ENCODE assay signal across 1 cellular context in the genomic region with DNA sequence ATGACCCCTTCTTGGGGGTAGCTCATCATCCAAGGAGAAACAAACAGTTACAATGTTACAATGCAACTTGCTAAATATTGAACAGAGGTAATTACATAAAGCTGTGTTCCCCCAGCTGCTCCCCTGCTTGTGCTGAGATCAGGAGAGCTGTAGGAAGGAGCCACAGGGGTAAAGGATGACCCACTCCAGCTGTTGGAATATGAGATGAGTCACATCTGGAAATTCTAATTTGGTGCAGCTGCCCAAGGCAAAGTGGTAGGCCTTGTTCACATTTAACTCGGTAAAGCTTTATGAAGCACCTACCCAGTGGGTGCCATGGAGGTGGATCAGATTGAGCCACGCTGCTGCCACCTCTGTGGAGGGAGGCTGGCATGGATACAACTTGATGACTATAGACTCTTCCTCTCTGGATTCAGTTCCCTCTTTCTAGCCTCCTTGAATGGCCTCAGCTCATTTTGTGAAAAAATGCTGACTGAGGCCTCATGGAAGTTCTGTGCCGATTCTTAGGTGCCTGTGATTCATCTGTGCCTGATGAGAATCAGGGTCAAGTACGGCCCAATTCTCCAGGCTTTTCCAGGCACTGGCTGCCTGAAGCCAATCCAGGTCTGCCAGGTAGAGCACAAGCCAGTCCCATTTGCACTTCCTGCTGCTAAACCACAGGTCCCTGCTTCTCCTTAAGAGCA.
A peak's percentile ranks its signal among the peaks of the same experiment; 100 is the strongest.
TF ChIP-seq lines count a peak whose summit lies in the region.

No MANE protein-coding gene starts in this region.

TF ChIP-seq in HepG2, 621 proteins besides CTCF, POLR2A, EP300 and RAD21 (continues in another document):
- no peak for TF ChIP-seq PHF5A (CRISPR knock-in tag; IDR thresholded peaks at IDR 0.05; ENCODE audit: low read depth, unreplicated experiment)
- 0 out of 2 replicates have a peak, but pooled peaks have one; percentile 28 for TF ChIP-seq BORCS8-MEF2B (CRISPR knock-in tag; IDR thresholded peaks at IDR 0.05)
- TF ChIP-seq ZNF614 (CRISPR knock-in tag; IDR thresholded peaks at IDR 0.05; ENCODE audit: borderline replicate concordance): no peak
- TF ChIP-seq SALL2 (CRISPR knock-in tag; IDR thresholded peaks at IDR 0.05): no peak
- no peak for TF ChIP-seq ZNF674 (CRISPR knock-in tag; IDR thresholded peaks at IDR 0.05; ENCODE audit: low read depth)
- no peak for TF ChIP-seq ZNF598 (CRISPR knock-in tag; IDR thresholded peaks at IDR 0.05; ENCODE audit: borderline replicate concordance)
- TF ChIP-seq POLR2AphosphoS5 (IDR thresholded peaks at IDR 0.05; ENCODE audit: low read depth, low read length): peak; percentile 19; the same call in 1 of the 2 replicates
- TF ChIP-seq, protein P1, sequence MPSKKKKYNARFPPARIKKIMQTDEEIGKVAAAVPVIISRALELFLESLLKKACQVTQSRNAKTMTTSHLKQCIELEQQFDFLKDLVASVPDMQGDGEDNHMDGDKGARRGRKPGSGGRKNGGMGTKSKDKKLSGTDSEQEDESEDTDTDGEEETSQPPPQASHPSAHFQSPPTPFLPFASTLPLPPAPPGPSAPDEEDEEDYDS (CRISPR knock-in tag; IDR thresholded peaks at IDR 0.05): no peak
- no peak for TF ChIP-seq ATF7 (IDR thresholded peaks at IDR 0.05)
- no peak for TF ChIP-seq ATF7 (CRISPR knock-in tag; IDR thresholded peaks at IDR 0.05)
- TF ChIP-seq TP53 (CRISPR knock-in tag; conservative IDR thresholded peaks at IDR 0.05): no peak
- TF ChIP-seq, protein P2, sequence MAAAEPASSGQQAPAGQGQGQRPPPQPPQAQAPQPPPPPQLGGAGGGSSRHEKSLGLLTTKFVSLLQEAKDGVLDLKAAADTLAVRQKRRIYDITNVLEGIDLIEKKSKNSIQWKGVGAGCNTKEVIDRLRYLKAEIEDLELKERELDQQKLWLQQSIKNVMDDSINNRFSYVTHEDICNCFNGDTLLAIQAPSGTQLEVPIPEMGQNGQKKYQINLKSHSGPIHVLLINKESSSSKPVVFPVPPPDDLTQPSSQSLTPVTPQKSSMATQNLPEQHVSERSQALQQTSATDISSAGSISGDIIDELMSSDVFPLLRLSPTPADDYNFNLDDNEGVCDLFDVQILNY (CRISPR knock-in tag; conservative IDR thresholded peaks at IDR 0.05): no peak
- no peak for TF ChIP-seq ZNF292 (CRISPR knock-in tag; IDR thresholded peaks at IDR 0.05; ENCODE audit: borderline replicate concordance, low read depth)
- TF ChIP-seq RELA (CRISPR knock-in tag; IDR thresholded peaks at IDR 0.05): no peak
- TF ChIP-seq, protein P3, sequence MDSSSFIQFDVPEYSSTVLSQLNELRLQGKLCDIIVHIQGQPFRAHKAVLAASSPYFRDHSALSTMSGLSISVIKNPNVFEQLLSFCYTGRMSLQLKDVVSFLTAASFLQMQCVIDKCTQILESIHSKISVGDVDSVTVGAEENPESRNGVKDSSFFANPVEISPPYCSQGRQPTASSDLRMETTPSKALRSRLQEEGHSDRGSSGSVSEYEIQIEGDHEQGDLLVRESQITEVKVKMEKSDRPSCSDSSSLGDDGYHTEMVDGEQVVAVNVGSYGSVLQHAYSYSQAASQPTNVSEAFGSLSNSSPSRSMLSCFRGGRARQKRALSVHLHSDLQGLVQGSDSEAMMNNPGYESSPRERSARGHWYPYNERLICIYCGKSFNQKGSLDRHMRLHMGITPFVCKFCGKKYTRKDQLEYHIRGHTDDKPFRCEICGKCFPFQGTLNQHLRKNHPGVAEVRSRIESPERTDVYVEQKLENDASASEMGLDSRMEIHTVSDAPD (CRISPR knock-in tag; IDR thresholded peaks at IDR 0.05): no peak
- TF ChIP-seq, protein P4, sequence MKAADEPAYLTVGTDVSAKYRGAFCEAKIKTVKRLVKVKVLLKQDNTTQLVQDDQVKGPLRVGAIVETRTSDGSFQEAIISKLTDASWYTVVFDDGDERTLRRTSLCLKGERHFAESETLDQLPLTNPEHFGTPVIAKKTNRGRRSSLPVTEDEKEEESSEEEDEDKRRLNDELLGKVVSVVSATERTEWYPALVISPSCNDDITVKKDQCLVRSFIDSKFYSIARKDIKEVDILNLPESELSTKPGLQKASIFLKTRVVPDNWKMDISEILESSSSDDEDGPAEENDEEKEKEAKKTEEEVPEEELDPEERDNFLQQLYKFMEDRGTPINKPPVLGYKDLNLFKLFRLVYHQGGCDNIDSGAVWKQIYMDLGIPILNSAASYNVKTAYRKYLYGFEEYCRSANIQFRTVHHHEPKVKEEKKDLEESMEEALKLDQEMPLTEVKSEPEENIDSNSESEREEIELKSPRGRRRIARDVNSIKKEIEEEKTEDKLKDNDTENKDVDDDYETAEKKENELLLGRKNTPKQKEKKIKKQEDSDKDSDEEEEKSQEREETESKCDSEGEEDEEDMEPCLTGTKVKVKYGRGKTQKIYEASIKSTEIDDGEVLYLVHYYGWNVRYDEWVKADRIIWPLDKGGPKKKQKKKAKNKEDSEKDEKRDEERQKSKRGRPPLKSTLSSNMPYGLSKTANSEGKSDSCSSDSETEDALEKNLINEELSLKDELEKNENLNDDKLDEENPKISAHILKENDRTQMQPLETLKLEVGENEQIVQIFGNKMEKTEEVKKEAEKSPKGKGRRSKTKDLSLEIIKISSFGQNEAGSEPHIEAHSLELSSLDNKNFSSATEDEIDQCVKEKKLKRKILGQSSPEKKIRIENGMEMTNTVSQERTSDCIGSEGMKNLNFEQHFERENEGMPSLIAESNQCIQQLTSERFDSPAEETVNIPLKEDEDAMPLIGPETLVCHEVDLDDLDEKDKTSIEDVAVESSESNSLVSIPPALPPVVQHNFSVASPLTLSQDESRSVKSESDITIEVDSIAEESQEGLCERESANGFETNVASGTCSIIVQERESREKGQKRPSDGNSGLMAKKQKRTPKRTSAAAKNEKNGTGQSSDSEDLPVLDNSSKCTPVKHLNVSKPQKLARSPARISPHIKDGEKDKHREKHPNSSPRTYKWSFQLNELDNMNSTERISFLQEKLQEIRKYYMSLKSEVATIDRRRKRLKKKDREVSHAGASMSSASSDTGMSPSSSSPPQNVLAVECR (CRISPR knock-in tag; IDR thresholded peaks at IDR 0.05; ENCODE audit: borderline replicate concordance): no peak
- TF ChIP-seq GLI4 (CRISPR knock-in tag; IDR thresholded peaks at IDR 0.05; ENCODE audit: borderline replicate concordance): no peak
- TF ChIP-seq MAFK (conservative IDR thresholded peaks at IDR 0.05 in 1 of 2, IDR thresholded peaks at IDR 0.05 in 1 of 2; ENCODE audit: low read length in 2 of 2): peak; percentile 41 to 52; a peak in 3 of 4 replicates
- TF ChIP-seq TSC22D2 (CRISPR knock-in tag; IDR thresholded peaks at IDR 0.05; ENCODE audit: borderline replicate concordance): no peak
- TF ChIP-seq RBFOX2 (IDR thresholded peaks at IDR 0.05; ENCODE audit: low read depth, low read length): peak; percentile 47
- no peak for TF ChIP-seq STAT5B (CRISPR knock-in tag; IDR thresholded peaks at IDR 0.05)
- no peak for TF ChIP-seq DMAP1 (CRISPR knock-in tag; IDR thresholded peaks at IDR 0.05)
- no peak for TF ChIP-seq SIX1 (CRISPR knock-in tag; IDR thresholded peaks at IDR 0.05; ENCODE audit: borderline replicate concordance)
- no peak for TF ChIP-seq REXO4 (CRISPR knock-in tag; IDR thresholded peaks at IDR 0.05; ENCODE audit: borderline replicate concordance)
- peak; percentile 46 for TF ChIP-seq MAFF (IDR thresholded peaks at IDR 0.05; ENCODE audit: low read depth, low read length)
- no peak for TF ChIP-seq ZNF878 (CRISPR knock-in tag; IDR thresholded peaks at IDR 0.05)
- TF ChIP-seq MEIS1 (CRISPR knock-in tag; IDR thresholded peaks at IDR 0.05; ENCODE audit: borderline replicate concordance): no peak
- no peak for TF ChIP-seq ZFP90 (CRISPR knock-in tag; IDR thresholded peaks at IDR 0.05; ENCODE audit: borderline replicate concordance)
- TF ChIP-seq, protein P5, sequence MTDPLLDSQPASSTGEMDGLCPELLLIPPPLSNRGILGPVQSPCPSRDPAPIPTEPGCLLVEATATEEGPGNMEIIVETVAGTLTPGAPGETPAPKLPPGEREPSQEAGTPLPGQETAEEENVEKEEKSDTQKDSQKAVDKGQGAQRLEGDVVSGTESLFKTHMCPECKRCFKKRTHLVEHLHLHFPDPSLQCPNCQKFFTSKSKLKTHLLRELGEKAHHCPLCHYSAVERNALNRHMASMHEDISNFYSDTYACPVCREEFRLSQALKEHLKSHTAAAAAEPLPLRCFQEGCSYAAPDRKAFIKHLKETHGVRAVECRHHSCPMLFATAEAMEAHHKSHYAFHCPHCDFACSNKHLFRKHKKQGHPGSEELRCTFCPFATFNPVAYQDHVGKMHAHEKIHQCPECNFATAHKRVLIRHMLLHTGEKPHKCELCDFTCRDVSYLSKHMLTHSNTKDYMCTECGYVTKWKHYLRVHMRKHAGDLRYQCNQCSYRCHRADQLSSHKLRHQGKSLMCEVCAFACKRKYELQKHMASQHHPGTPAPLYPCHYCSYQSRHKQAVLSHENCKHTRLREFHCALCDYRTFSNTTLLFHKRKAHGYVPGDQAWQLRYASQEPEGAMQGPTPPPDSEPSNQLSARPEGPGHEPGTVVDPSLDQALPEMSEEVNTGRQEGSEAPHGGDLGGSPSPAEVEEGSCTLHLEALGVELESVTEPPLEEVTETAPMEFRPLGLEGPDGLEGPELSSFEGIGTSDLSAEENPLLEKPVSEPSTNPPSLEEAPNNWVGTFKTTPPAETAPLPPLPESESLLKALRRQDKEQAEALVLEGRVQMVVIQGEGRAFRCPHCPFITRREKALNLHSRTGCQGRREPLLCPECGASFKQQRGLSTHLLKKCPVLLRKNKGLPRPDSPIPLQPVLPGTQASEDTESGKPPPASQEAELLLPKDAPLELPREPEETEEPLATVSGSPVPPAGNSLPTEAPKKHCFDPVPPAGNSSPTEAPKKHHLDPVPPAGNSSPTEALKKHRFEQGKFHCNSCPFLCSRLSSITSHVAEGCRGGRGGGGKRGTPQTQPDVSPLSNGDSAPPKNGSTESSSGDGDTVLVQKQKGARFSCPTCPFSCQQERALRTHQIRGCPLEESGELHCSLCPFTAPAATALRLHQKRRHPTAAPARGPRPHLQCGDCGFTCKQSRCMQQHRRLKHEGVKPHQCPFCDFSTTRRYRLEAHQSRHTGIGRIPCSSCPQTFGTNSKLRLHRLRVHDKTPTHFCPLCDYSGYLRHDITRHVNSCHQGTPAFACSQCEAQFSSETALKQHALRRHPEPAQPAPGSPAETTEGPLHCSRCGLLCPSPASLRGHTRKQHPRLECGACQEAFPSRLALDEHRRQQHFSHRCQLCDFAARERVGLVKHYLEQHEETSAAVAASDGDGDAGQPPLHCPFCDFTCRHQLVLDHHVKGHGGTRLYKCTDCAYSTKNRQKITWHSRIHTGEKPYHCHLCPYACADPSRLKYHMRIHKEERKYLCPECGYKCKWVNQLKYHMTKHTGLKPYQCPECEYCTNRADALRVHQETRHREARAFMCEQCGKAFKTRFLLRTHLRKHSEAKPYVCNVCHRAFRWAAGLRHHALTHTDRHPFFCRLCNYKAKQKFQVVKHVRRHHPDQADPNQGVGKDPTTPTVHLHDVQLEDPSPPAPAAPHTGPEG (CRISPR knock-in tag; IDR thresholded peaks at IDR 0.05): no peak
- 0 out of 2 replicates have a peak, but pooled peaks have one; percentile 25 for TF ChIP-seq TBX2 (CRISPR knock-in tag; IDR thresholded peaks at IDR 0.05; ENCODE audit: borderline replicate concordance)
- TF ChIP-seq, protein P6, sequence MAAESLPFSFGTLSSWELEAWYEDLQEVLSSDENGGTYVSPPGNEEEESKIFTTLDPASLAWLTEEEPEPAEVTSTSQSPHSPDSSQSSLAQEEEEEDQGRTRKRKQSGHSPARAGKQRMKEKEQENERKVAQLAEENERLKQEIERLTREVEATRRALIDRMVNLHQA (CRISPR knock-in tag; IDR thresholded peaks at IDR 0.05): no peak
- TF ChIP-seq ZBTB8A (CRISPR knock-in tag; IDR thresholded peaks at IDR 0.05; ENCODE audit: borderline replicate concordance, low read depth): no peak
- TF ChIP-seq, protein P7, sequence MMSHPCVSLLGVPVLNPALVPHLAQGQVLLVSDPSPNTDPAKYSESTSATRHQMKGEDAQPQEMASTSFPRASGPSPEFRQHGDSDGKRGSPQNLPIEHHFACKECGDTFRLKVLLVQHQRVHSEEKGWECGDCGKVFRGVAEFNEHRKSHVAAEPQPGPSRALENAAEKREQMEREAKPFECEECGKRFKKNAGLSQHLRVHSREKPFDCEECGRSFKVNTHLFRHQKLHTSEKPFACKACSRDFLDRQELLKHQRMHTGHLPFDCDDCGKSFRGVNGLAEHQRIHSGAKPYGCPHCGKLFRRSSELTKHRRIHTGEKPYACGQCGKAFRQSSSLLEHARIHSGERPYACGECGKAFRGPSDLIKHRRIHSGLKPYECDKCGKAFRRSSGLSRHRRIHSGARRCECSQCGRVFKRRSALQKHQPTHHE (CRISPR knock-in tag; IDR thresholded peaks at IDR 0.05; ENCODE audit: borderline replicate concordance): no peak
- no peak for TF ChIP-seq ESRRA (CRISPR knock-in tag; IDR thresholded peaks at IDR 0.05; ENCODE audit: low read depth)
- no peak for TF ChIP-seq ZNF326 (CRISPR knock-in tag; IDR thresholded peaks at IDR 0.05; ENCODE audit: borderline replicate concordance)
- TF ChIP-seq ZNF747 (CRISPR knock-in tag; IDR thresholded peaks at IDR 0.05; ENCODE audit: borderline replicate concordance): no peak
- no peak for TF ChIP-seq ZFAT (CRISPR knock-in tag; conservative IDR thresholded peaks at IDR 0.05)
- no peak for TF ChIP-seq ZNF256 (CRISPR knock-in tag; conservative IDR thresholded peaks at IDR 0.05)
- no peak for TF ChIP-seq ASH2L (IDR thresholded peaks at IDR 0.05; ENCODE audit: insufficient read length, low read depth, low read length)
- TF ChIP-seq ZNF343 (CRISPR knock-in tag; IDR thresholded peaks at IDR 0.05): no peak
- TF ChIP-seq, protein P8, sequence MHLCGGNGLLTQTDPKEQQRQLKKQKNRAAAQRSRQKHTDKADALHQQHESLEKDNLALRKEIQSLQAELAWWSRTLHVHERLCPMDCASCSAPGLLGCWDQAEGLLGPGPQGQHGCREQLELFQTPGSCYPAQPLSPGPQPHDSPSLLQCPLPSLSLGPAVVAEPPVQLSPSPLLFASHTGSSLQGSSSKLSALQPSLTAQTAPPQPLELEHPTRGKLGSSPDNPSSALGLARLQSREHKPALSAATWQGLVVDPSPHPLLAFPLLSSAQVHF (CRISPR knock-in tag; IDR thresholded peaks at IDR 0.05): no peak
- TF ChIP-seq, protein P9, sequence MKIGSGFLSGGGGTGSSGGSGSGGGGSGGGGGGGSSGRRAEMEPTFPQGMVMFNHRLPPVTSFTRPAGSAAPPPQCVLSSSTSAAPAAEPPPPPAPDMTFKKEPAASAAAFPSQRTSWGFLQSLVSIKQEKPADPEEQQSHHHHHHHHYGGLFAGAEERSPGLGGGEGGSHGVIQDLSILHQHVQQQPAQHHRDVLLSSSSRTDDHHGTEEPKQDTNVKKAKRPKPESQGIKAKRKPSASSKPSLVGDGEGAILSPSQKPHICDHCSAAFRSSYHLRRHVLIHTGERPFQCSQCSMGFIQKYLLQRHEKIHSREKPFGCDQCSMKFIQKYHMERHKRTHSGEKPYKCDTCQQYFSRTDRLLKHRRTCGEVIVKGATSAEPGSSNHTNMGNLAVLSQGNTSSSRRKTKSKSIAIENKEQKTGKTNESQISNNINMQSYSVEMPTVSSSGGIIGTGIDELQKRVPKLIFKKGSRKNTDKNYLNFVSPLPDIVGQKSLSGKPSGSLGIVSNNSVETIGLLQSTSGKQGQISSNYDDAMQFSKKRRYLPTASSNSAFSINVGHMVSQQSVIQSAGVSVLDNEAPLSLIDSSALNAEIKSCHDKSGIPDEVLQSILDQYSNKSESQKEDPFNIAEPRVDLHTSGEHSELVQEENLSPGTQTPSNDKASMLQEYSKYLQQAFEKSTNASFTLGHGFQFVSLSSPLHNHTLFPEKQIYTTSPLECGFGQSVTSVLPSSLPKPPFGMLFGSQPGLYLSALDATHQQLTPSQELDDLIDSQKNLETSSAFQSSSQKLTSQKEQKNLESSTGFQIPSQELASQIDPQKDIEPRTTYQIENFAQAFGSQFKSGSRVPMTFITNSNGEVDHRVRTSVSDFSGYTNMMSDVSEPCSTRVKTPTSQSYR (CRISPR knock-in tag; IDR thresholded peaks at IDR 0.05; ENCODE audit: borderline replicate concordance): no peak
- peak; percentile 65; the same call in 1 of the 2 replicates for TF ChIP-seq ZC3H13 (CRISPR knock-in tag; IDR thresholded peaks at IDR 0.05)
